Comparison of ENCODE assay signal across 1 cellular context in genomic region chr18:75223687-75224347, GRCh38.
TF ChIP-seq lines count a peak whose summit lies in the region.

No MANE protein-coding gene starts in this region.

TF ChIP-seq in SK-N-SH, 30 proteins besides CTCF, POLR2A, EP300 and RAD21 (continued from another document):
- TF ChIP-seq PBX3 (IDR thresholded peaks at IDR 0.05) (peak; percentile 18; the same call in 1 of the 2 replicates), NFIC (IDR thresholded peaks at IDR 0.05; ENCODE audit: borderline replicate concordance) (no peak)
